In the genomic region with DNA sequence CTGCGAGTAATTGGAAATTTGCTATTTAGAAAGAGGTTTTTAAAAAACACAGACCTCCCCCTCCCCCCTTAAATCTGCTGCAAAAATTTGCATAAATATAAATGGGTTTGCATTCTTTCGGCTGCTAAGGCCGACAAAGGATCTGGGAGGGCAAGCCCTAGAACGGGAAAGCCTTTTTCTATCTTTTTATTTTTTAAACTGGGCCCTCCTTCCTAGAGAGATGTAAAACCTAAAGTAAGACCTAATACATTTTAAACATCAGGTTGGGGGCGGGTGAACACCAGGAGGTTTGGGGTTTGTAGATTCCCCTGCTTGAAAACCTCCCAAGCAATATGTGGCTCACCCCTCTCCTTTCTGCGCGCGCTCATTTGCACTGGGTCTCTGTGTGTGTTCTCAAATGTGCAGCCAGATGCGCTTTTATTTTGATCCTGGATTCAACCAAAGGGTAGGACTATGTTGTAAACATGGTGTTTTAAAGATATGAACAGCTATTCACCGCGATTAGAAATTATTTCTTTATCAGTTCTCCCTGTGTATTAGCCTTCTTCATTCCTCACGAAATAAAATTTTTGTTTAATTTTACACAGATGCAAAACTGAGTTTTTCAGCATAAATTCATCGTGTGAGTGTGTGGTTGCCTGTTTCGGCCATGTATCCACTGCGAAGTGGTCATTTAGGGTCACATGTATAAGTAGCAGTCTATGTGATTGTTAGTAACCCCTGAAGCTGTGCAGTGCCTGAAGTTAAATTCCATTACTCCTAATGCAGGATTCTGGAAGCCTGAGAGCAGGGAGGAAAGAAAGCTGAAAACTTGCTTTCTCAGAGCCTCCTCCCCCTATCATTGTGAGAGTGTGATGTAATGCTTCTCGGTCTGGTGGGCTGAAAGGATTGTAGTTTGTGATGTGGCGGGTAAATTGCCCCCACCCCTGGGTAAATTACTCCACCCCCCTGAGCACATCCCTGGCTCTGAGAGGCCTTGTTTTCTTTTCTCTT, we compare ENCODE assay signal across 8 cellular contexts. TPM values are rescaled to one million over a fixed set of nuclear protein-coding genes. Genes with fewer than 3 reads are reported as not detected.
DNase-seq lines count a peak whose midpoint lies in the region; ATAC-seq lines count a peak whose summit lies in the region.

No MANE protein-coding gene starts in this region.

- H3K27ac ChIP-seq in HUES64 (ENCODE audit: low read depth, low read length) (peak overlapping the region; percentile 98), SK-N-MC (peak overlapping the region; percentile 96)

- peak; percentile 38 for DNase-seq in COLO668 (lab: John Stamatoyannopoulos, UW; ENCODE audit: unreplicated experiment)
- DNase-seq in SK-N-MC (ENCODE audit: low read depth, low spot score) = peak; percentile 52
- peak; percentile 27 for DNase-seq in central memory CD4-positive, alpha-beta T cell
- peak; percentile 76 for DNase-seq in kidney glomerular epithelial cell (lab: John Stamatoyannopoulos, UW)
- peak; percentile 39 for DNase-seq in stimulated activated CD4-positive, alpha-beta T cell treated with anti-CD3 and anti-CD28 coated beads, Interleukin-4, amount 100 ng/mL, for 24 hours
- no peak for DNase-seq in cerebellum (ENCODE audit: low spot score)

- H3K4me1 ChIP-seq in HUES64 (ENCODE audit: insufficient read depth, low read length) = peaks cover 50% of the 10 kb centered on the region

- under 1% methylated on average over 10 of the region's 17 CpGs for WGBS in HUES64

- H3K4me3 ChIP-seq in HUES64 (ENCODE audit: low read length) (peak overlapping the region; percentile 91), SK-N-MC (peak overlapping the region; percentile 93)

- no peaks in the 10 kb centered on the region for H3K27me3 ChIP-seq in HUES64 (ENCODE audit: insufficient read depth, low read length)

- ATAC-seq in GM21737 (IDR thresholded peaks at IDR 0.05; ENCODE audit: unreplicated experiment) = no peak

- H3K9ac ChIP-seq in HUES64 (ENCODE audit: low read depth, low read length) = peak overlapping the region; percentile 99
- peak overlapping the region; percentile 100 for H3K9ac ChIP-seq in SK-N-MC (ENCODE audit: insufficient read length)

- H3K9me3 ChIP-seq in HUES64 (ENCODE audit: insufficient read depth, low read depth, low read length) = no peaks in the 10 kb centered on the region
- H3K9me3 ChIP-seq in SK-N-MC (ENCODE audit: low read depth, low read length) = no peaks in the 10 kb centered on the region

- H3K36me3 ChIP-seq in HUES64 (ENCODE audit: insufficient read depth, low read length) (no peaks in the 10 kb centered on the region), SK-N-MC (ENCODE audit: insufficient read depth, low read length) (no peaks in the 10 kb centered on the region)

RNA-seq across cellular contexts. Expression of a gene that starts 1.0 kb away (rescaled TPM):
- 14.5 TPM for polyA plus RNA-seq in HUES64 (2013, experiment 1 of 2)
- polyA plus RNA-seq in HUES64 (2013, experiment 2 of 2) = 15.8 TPM
- 70.7 TPM for total RNA-seq in cerebellum
